Comparison of ENCODE assay signal across 1 cellular context in the genomic region with DNA sequence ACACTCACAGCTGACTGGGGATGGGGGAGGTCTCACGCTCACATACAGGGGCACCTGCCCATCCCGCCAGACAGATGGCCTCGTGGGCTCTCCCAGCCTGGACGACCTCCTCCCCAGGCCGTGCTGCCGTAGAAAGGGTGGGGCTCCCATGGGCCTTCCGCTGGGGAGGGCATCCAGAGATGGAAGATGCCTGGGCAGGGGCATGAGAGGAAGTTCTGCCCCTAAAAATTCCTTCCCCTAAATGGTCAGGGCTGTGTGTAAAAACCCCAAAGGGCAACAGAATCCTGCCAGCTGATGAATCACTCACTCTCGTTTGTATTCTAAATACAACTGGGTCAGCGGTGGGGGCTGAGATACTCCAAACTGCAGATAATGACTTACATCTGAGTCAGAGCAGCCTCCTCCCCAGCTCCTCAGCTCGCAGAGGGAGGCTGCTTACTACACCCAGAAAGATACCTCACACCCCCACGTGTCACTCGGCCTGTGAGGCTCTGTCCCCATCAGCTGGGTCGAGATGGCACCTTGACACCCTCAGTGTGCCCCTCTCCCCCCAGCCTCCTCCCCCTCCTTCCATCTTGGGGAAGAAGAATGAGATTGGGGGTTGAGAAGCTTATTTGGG.
TF ChIP-seq lines count a peak whose summit lies in the region.

No MANE protein-coding gene starts in this region.

TF ChIP-seq in SK-N-SH, 30 proteins besides CTCF, POLR2A, EP300 and RAD21 (continued from another document):
- TF ChIP-seq ZBTB33 (IDR thresholded peaks at IDR 0.05; ENCODE audit: borderline replicate concordance, low read depth) (no peak), SIN3A (IDR thresholded peaks at IDR 0.05; ENCODE audit: borderline replicate concordance, low read depth, low read length) (no peak), MAX (IDR thresholded peaks at IDR 0.05; ENCODE audit: low read depth) (peak; percentile 88), TEAD4 (IDR thresholded peaks at IDR 0.05; ENCODE audit: borderline replicate concordance, insufficient read depth) (0 out of 2 replicates have a peak, but pooled peaks have one; percentile 31), ELF1 (IDR thresholded peaks at IDR 0.05) (peak; percentile 20; the same call in 1 of the 2 replicates), FOXJ3 (CRISPR knock-in tag; IDR thresholded peaks at IDR 0.05) (no peak)
- TF ChIP-seq, protein P1, sequence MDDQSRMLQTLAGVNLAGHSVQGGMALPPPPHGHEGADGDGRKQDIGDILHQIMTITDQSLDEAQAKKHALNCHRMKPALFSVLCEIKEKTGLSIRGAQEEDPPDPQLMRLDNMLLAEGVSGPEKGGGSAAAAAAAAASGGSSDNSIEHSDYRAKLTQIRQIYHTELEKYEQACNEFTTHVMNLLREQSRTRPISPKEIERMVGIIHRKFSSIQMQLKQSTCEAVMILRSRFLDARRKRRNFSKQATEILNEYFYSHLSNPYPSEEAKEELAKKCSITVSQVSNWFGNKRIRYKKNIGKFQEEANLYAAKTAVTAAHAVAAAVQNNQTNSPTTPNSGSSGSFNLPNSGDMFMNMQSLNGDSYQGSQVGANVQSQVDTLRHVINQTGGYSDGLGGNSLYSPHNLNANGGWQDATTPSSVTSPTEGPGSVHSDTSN (IDR thresholded peaks at IDR 0.05), result peak; percentile 60
- TF ChIP-seq, protein P2, sequence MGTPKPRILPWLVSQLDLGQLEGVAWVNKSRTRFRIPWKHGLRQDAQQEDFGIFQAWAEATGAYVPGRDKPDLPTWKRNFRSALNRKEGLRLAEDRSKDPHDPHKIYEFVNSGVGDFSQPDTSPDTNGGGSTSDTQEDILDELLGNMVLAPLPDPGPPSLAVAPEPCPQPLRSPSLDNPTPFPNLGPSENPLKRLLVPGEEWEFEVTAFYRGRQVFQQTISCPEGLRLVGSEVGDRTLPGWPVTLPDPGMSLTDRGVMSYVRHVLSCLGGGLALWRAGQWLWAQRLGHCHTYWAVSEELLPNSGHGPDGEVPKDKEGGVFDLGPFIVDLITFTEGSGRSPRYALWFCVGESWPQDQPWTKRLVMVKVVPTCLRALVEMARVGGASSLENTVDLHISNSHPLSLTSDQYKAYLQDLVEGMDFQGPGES (IDR thresholded peaks at IDR 0.05; ENCODE audit: low read depth, low read length), result no peak
